In the genomic region with DNA sequence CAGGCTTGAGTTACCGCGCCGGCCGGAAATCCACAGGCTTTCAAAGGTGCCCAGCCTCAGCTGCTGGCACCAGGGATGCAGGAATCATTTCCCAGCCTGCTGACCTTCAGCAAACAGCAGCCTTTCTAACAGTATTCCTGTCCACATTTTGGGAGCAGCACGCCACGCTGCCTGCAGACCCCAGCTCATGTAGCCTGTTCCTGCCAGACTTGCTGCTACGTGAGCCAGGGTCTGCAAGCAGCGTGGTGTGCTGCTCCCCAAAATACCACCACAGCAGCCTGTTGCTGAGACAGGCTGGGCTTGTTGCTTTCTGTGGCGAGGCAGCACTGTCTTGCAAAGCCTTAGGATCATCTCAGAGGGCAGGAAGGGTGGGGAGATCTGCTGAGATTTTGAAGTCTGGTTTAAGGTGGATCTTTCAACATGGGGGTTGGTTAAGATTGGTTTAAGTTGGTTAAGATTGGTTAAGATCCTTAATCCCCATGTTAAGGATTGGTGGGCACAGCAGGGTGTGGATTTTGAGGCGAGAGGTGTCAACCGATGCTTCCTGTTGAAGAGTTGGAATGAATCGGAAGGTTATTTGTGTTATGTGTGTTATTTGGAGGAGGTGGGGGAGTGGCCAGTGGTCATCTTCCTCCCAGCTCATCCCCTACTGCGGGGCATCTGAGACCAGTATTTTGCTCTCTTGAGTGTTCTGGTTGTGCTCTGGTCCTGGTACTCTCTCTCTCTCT, we compare ENCODE assay signal across 9 cellular contexts. TPM values are rescaled to one million over a fixed set of nuclear protein-coding genes. Genes with fewer than 3 reads are reported as not detected.
DNase-seq lines count a peak whose midpoint lies in the region; ATAC-seq and TF ChIP-seq lines count a peak whose summit lies in the region.
"Had no signal": no experiment of that assay in that cellular context is flagged by ENCODE, and none has a peak within 500 bp of the region (broad histone marks: within the 10 kb centered on the region; RNA-seq: fewer than 3 reads in every experiment).

No MANE protein-coding gene starts in this region.

- H3K36me3 ChIP-seq in WERI-Rb-1 (no peaks in the 10 kb centered on the region; the same call in 1 of the 2 replicates), hepatocyte (replicated peaks; ENCODE audit: insufficient read depth, low read depth) (no peaks in the 10 kb centered on the region), gastrocnemius medialis (peaks cover 0 to 8% of the 10 kb centered on the region in 2 donors), testis (ENCODE audit: low read depth, missing control alignments) (no peaks in the 10 kb centered on the region)

- H3K9me3 ChIP-seq in WERI-Rb-1 (ENCODE audit: severe bottlenecking) = no peaks in the 10 kb centered on the region
- no peaks in the 10 kb centered on the region for H3K9me3 ChIP-seq in hepatocyte (ENCODE audit: low read depth)
- H3K9me3 ChIP-seq in gastrocnemius medialis = no peaks in the 10 kb centered on the region
- no peaks in the 10 kb centered on the region for H3K9me3 ChIP-seq in testis
- H3K9me3 ChIP-seq: right lobe of liver had no signal

- no peak for TF ChIP-seq POLR2A in gastrocnemius medialis (IDR thresholded peaks at IDR 0.05)
- no peak for TF ChIP-seq POLR2A in testis (IDR thresholded peaks at IDR 0.05)

- H3K4me2 ChIP-seq in hepatocyte = peak overlapping the region; percentile 71

- H3K4me3 ChIP-seq in WERI-Rb-1 (ENCODE audit: low read depth, low read length) (peak overlapping the region; percentile 22), hepatocyte (no peak overlapping the region), gastrocnemius medialis (peak overlapping the region; percentile 34 to 41 (median 35)), testis (peak overlapping the region in 1 of 2 donors; percentile 38)
- H3K4me3 ChIP-seq: right lobe of liver had no signal

- H3K4me1 ChIP-seq in hepatocyte (ENCODE audit: insufficient read depth) = peaks cover 6% of the 10 kb centered on the region
- H3K4me1 ChIP-seq in gastrocnemius medialis = peaks cover 9 to 17% of the 10 kb centered on the region in 2 donors
- peaks cover 5% of the 10 kb centered on the region for H3K4me1 ChIP-seq in testis

- intact Hi-C loops in gastrocnemius medialis (cut with DNase I; ENCODE audit: low total_unique reads) (loop anchor here (1.0 kb wide), 1 partner anchor 121 kb away; no protein-coding TSS in a partner anchor), testis (cut with DNase I; ENCODE audit: low total_unique reads) (loop anchor here (10.0 kb wide), 1 partner anchor 118 kb away; no protein-coding TSS in a partner anchor)

- peak overlapping the region; percentile 38 for H2AFZ ChIP-seq in hepatocyte

- H3K79me2 ChIP-seq in hepatocyte = peaks cover 6% of the 10 kb centered on the region

- no peaks in the 10 kb centered on the region for H3K9me2 ChIP-seq in hepatocyte (replicated peaks; ENCODE audit: insufficient read depth)

- DNase-seq in G401 (ENCODE audit: low spot score) = peak; percentile 27
- peak; percentile 37 for DNase-seq in WERI-Rb-1
- no peak for DNase-seq in hepatocyte (ENCODE audit: low spot score)
- no peak for DNase-seq in gastrocnemius medialis
- no peak for DNase-seq in testis
- DNase-seq in NOMO-1 treated with DMSO at 0.1 percent for 48 hours (lab: John Stamatoyannopoulos, UW; ENCODE audit: unreplicated experiment) = no peak

- ATAC-seq in gastrocnemius medialis (no peak), HG03045 (IDR thresholded peaks at IDR 0.05; ENCODE audit: unreplicated experiment) (no peak), GM19455 (IDR thresholded peaks at IDR 0.05; ENCODE audit: unreplicated experiment) (no peak)

- TF ChIP-seq CTCF in WERI-Rb-1 (IDR thresholded peaks at IDR 0.05; ENCODE audit: low read depth, low read length) (no peak), hepatocyte (IDR thresholded peaks at IDR 0.05; ENCODE audit: poor library complexity) (no peak), gastrocnemius medialis (IDR thresholded peaks at IDR 0.05 in 4 of 5, conservative IDR thresholded peaks at IDR 0.05 in 1 of 5) (no peak), testis (IDR thresholded peaks at IDR 0.05) (no peak)

- no peaks in the 10 kb centered on the region for H3K27me3 ChIP-seq in WERI-Rb-1 (ENCODE audit: insufficient read depth, low read depth, severe bottlenecking)
- H3K27me3 ChIP-seq in hepatocyte = no peaks in the 10 kb centered on the region
- H3K27me3 ChIP-seq in gastrocnemius medialis = no peaks in the 10 kb centered on the region
- H3K27me3 ChIP-seq in testis = no peaks in the 10 kb centered on the region
- H3K27me3 ChIP-seq: right lobe of liver had no signal

- in situ Hi-C loops in G401 (cut with HindIII; ENCODE audit: low sequenced_read_pairs) (no loop called here), gastrocnemius medialis (cut with MboI; ENCODE audit: low sequenced_read_pairs in 4 of 4) (loop anchor here in 1 of 4 donors (25.0 kb wide), 1 partner anchor 330 kb away; no protein-coding TSS in a partner anchor)

- H3K27ac ChIP-seq in WERI-Rb-1 (peak overlapping the region; percentile 64), hepatocyte (no peak overlapping the region), gastrocnemius medialis (no peak overlapping the region), testis (no peak overlapping the region)
- H3K27ac ChIP-seq: right lobe of liver had no signal

- WGBS in hepatocyte (ENCODE audit: low lambda C conversion rate, missing lambda C conversion rate) = 56% methylated on average over 13 of the region's 13 CpGs
- 54 to 67% methylated on average over 10 to 13 of the region's 13 CpGs for WGBS in testis, 2 donors

- H4K20me1 ChIP-seq in hepatocyte (ENCODE audit: insufficient read depth, poor library complexity, severe bottlenecking) = no peaks in the 10 kb centered on the region

RNA-seq across cellular contexts. Expression of a gene that starts 12.9 kb away (rescaled TPM):
- 0.43 TPM in 1 of 2 replicates, not detected in the other for total RNA-seq in G401 (2014; rRNA removed; shearing (Covaris generic))
- total RNA-seq in hepatocyte (40.3 and 44.5 TPM in 2 replicates), gastrocnemius medialis (10 to 100 TPM in 1 of 4 donors, 1 to 10 TPM in 3; 5.2 to 15.6 (median 7.3) TPM), testis (10 to 100 TPM; 55.8 to 72.0 TPM)
- polyA plus RNA-seq in hepatocyte (61.1 and 61.8 TPM in 2 replicates), testis (ENCODE audit: insufficient read depth, low read depth, low replicate concordance) (113 TPM)

Comparison
In these comparisons a context has a peak if more than half of its experiments do, and no peak if none do; other contexts are left out.
1. DNase-seq: peak in G401 (single experiment) and WERI-Rb-1 (single experiment); none in hepatocyte (single experiment), gastrocnemius medialis (0 of 2), testis (single experiment) and NOMO-1 treated with DMSO at 0.1 percent for 48 hours (single experiment).